Comparison of ENCODE assay signal across 2 cellular contexts in the genomic region with DNA sequence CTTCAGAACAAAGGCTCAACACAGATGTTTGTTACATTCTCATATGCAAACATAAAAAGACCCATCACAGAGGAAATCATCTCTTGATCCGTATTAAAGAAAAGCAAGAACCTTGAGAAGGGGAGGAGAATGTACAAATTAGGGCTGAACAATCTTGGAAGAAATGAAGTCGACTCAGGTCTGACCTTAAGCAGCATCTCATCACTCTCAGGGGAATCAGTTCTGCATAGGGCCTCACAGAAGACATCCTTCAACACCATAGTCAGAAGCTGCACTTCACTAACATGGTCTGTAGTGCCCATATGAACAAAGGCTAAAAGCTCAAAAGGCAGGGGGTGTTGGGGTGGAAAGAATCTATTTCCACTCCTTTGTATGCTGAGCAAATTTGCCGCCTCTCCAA.
TF ChIP-seq lines count a peak whose summit lies in the region.

No MANE protein-coding gene starts in this region.

TF ChIP-seq in GM23338, 12 proteins besides CTCF, POLR2A, EP300 and RAD21 (continues in another document):
- no peak for TF ChIP-seq CREB1 (CRISPR knock-in tag; IDR thresholded peaks at IDR 0.05; ENCODE audit: low read depth)
- no peak for TF ChIP-seq ZNF462 (CRISPR knock-in tag; IDR thresholded peaks at IDR 0.05)
- TF ChIP-seq ZNF114 (CRISPR knock-in tag; IDR thresholded peaks at IDR 0.05): no peak
- TF ChIP-seq STAT1 (IDR thresholded peaks at IDR 0.05; ENCODE audit: unreplicated experiment): no peak
- TF ChIP-seq, protein P1, sequence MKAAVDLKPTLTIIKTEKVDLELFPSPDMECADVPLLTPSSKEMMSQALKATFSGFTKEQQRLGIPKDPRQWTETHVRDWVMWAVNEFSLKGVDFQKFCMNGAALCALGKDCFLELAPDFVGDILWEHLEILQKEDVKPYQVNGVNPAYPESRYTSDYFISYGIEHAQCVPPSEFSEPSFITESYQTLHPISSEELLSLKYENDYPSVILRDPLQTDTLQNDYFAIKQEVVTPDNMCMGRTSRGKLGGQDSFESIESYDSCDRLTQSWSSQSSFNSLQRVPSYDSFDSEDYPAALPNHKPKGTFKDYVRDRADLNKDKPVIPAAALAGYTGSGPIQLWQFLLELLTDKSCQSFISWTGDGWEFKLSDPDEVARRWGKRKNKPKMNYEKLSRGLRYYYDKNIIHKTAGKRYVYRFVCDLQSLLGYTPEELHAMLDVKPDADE (IDR thresholded peaks at IDR 0.05): no peak
- no peak for TF ChIP-seq NANOG (IDR thresholded peaks at IDR 0.05; ENCODE audit: borderline replicate concordance)
- TF ChIP-seq ZNF331 (CRISPR knock-in tag; IDR thresholded peaks at IDR 0.05; ENCODE audit: low read depth): no peak
- TF ChIP-seq EZH2 (IDR thresholded peaks at IDR 0.05; ENCODE audit: low read depth, unreplicated experiment): no peak
- TF ChIP-seq, protein P2, sequence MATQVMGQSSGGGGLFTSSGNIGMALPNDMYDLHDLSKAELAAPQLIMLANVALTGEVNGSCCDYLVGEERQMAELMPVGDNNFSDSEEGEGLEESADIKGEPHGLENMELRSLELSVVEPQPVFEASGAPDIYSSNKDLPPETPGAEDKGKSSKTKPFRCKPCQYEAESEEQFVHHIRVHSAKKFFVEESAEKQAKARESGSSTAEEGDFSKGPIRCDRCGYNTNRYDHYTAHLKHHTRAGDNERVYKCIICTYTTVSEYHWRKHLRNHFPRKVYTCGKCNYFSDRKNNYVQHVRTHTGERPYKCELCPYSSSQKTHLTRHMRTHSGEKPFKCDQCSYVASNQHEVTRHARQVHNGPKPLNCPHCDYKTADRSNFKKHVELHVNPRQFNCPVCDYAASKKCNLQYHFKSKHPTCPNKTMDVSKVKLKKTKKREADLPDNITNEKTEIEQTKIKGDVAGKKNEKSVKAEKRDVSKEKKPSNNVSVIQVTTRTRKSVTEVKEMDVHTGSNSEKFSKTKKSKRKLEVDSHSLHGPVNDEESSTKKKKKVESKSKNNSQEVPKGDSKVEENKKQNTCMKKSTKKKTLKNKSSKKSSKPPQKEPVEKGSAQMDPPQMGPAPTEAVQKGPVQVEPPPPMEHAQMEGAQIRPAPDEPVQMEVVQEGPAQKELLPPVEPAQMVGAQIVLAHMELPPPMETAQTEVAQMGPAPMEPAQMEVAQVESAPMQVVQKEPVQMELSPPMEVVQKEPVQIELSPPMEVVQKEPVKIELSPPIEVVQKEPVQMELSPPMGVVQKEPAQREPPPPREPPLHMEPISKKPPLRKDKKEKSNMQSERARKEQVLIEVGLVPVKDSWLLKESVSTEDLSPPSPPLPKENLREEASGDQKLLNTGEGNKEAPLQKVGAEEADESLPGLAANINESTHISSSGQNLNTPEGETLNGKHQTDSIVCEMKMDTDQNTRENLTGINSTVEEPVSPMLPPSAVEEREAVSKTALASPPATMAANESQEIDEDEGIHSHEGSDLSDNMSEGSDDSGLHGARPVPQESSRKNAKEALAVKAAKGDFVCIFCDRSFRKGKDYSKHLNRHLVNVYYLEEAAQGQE (IDR thresholded peaks at IDR 0.05; ENCODE audit: unreplicated experiment): no peak
- TF ChIP-seq POLR2AphosphoS5 (IDR thresholded peaks at IDR 0.05; ENCODE audit: low read depth): no peak

TF ChIP-seq in H1, 55 proteins besides CTCF, POLR2A, EP300 and RAD21:
- TF ChIP-seq RFX5 (IDR thresholded peaks at IDR 0.05; ENCODE audit: borderline replicate concordance, low read depth, low read length) (no peak), CEBPB (IDR thresholded peaks at IDR 0.05; ENCODE audit: low read depth, low read length) (no peak), ZNF274 (IDR thresholded peaks at IDR 0.05; ENCODE audit: borderline replicate concordance, extremely low read depth, low read length) (no peak), BACH1 (IDR thresholded peaks at IDR 0.05; ENCODE audit: low read length) (no peak), SIN3A (conservative IDR thresholded peaks at IDR 0.05 in 1 of 2, IDR thresholded peaks at IDR 0.05 in 1 of 2; ENCODE audit: low read depth in 1 of 2, low read length in 2 of 2) (no peak), CBX8 (IDR thresholded peaks at IDR 0.05; ENCODE audit: borderline replicate concordance, low read depth, low read length) (no peak), GTF2F1 (IDR thresholded peaks at IDR 0.05; ENCODE audit: borderline replicate concordance, low read depth, low read length) (no peak), NANOG (IDR thresholded peaks at IDR 0.05; ENCODE audit: insufficient read depth, low read depth, low read length, poor library complexity, severe bottlenecking) (no peak), CBX5 (IDR thresholded peaks at IDR 0.05; ENCODE audit: low read depth, low read length) (no peak), YY1 (IDR thresholded peaks at IDR 0.05; ENCODE audit: low read depth, low read length) (no peak), CREB1 (IDR thresholded peaks at IDR 0.05) (no peak), CTBP2 (IDR thresholded peaks at IDR 0.05; ENCODE audit: borderline replicate concordance, insufficient read depth, insufficient read length, low read length) (no peak), SIX5 (IDR thresholded peaks at IDR 0.05; ENCODE audit: low read depth, low read length) (no peak), TCF12 (IDR thresholded peaks at IDR 0.05; ENCODE audit: low read depth, low read length) (no peak)
